Comparison of ENCODE assay signal across 29 cellular contexts in genomic region chr1:236085545-236086159, GRCh38.
"Had no signal": no experiment of that assay in that cellular context is flagged by ENCODE, and none has a peak within 500 bp of the region (broad histone marks: within the 10 kb centered on the region; RNA-seq: fewer than 3 reads in every experiment).

No MANE protein-coding gene starts in this region.

- H3K27me3 ChIP-seq: esophagus muscularis mucosa, foreskin keratinocyte, heart right ventricle, stomach, thyroid gland had no signal

- H3K9me3 Mint-ChIP-seq: activated CD4-positive, alpha-beta memory T cell treated with anti-CD3 and anti-CD28 coated beads, Interleukin-2, amount 10 ng/mL, durations not matched to agents 7 days and 5 days; activated CD4-positive, alpha-beta T cell treated with anti-CD3 and anti-CD28 coated beads, Interleukin-2, amount 10 ng/mL, durations not matched to agents 7 days and 5 days; activated T-cell treated with anti-CD3 and anti-CD28 coated beads, Interleukin-2, amount 50 U/mL, for 24 hours; dendritic cell treated with granulocyte-macrophage colony-stimulating factor and Interleukin-4, amounts not matched to agents 40 ng/mL and 50 ng/mL, for 4 days had no signal

- ATAC-seq: activated T-helper 17 cell treated with anti-CD3 and anti-CD28 coated beads, Interleukin-2, amount 50 U/mL, for 72 hours; foreskin keratinocyte; heart right ventricle; sciatic nerve; stimulated activated naive B cell treated with anti-CD40 and anti-IgM and Interleukin-4, amounts not matched to agents 10 μg/mL and 1 μg/mL and 100 μg/mL, for 72 hours had no signal

- H3K4me3 ChIP-seq: esophagus muscularis mucosa, heart right ventricle, skin epidermis, stomach, thyroid gland had no signal

- H3K27ac ChIP-seq: esophagus muscularis mucosa, foreskin keratinocyte, heart right ventricle, neutrophil, skin epidermis, stomach, thyroid gland, WERI-Rb-1 had no signal

- H3K4me1 Mint-ChIP-seq: stimulated activated naive B cell treated with anti-CD40 and anti-IgM and Interleukin-4, amounts not matched to agents 10 μg/mL and 1 μg/mL and 100 μg/mL, for 72 hours had no signal

- H3K36me3 ChIP-seq: esophagus muscularis mucosa, heart right ventricle, neutrophil, stomach, thyroid gland, WERI-Rb-1 had no signal

- H3K4me3 Mint-ChIP-seq: activated CD4-positive, alpha-beta memory T cell treated with anti-CD3 and anti-CD28 coated beads, Interleukin-2, amount 10 ng/mL, durations not matched to agents 7 days and 5 days; activated CD4-positive, alpha-beta T cell treated with anti-CD3 and anti-CD28 coated beads, Interleukin-2, amount 10 ng/mL, durations not matched to agents 7 days and 5 days; activated T-cell treated with anti-CD3 and anti-CD28 coated beads, Interleukin-2, amount 50 U/mL, for 24 hours; activated T-helper 17 cell treated with anti-CD3 and anti-CD28 coated beads, Interleukin-2, amount 50 U/mL, for 72 hours; dendritic cell treated with granulocyte-macrophage colony-stimulating factor and Interleukin-4, amounts not matched to agents 40 ng/mL and 50 ng/mL, for 4 days; endodermal cell; nephron; stimulated activated naive B cell treated with anti-CD40 and anti-IgM and Interleukin-4, amounts not matched to agents 10 μg/mL and 1 μg/mL and 100 μg/mL, for 72 hours; T-helper 1 cell treated with Interleukin-12 subunit alpha and Interleukin-12 subunit beta and Interleukin-4 antibody, amounts not matched to agents 30 μg/mL and 1 μg/mL, for 36 hours had no signal

- H3K9me3 ChIP-seq: esophagus muscularis mucosa, neutrophil, stomach, thyroid gland had no signal

- DNase-seq: activated CD4-positive, alpha-beta memory T cell treated with anti-CD3 and anti-CD28 coated beads, Interleukin-2, amount 10 ng/mL, durations not matched to agents 7 days and 5 days; activated CD4-positive, alpha-beta T cell treated with anti-CD3 and anti-CD28 coated beads, Interleukin-2, amount 10 ng/mL, durations not matched to agents 7 days and 5 days; activated CD4-positive, CD25-positive, alpha-beta regulatory T cell treated with anti-CD3 and anti-CD28 coated beads, Interleukin-2, amount 50 U/mL, for 72 hours; activated CD8-positive, alpha-beta memory T cell treated with anti-CD3 and anti-CD28 coated beads, Interleukin-2, amount 50 U/mL, for 48 hours; activated gamma-delta T cell treated with Interleukin-2 at 50 U/mL for 16 hours; activated naive CD4-positive, alpha-beta T cell treated with anti-CD3 and anti-CD28 coated beads, Interleukin-2, amount 50 U/mL, for 16 hours; activated T-cell treated with anti-CD3 and anti-CD28 coated beads, Interleukin-2, amount 50 U/mL, for 24 hours; amniotic stem cell; central memory CD4-positive, alpha-beta T cell; endodermal cell; foreskin keratinocyte; heart right ventricle; stimulated activated CD4-positive, alpha-beta T cell treated with anti-CD3 and anti-CD28 coated beads, Interleukin-12 subunit alpha, Interleukin-12 subunit beta, amount 100 ng/mL, for 4 hours; stimulated activated CD4-positive, alpha-beta T cell treated with anti-CD3 and anti-CD28 coated beads, Interleukin-4, amount 100 ng/mL, for 1 hour; stimulated activated naive B cell treated with anti-CD40 and anti-IgM and Interleukin-4, amounts not matched to agents 10 μg/mL and 1 μg/mL and 100 μg/mL, for 72 hours; stomach; T1000; thyroid gland; WERI-Rb-1 had no signal

- H3K27ac Mint-ChIP-seq: activated CD4-positive, alpha-beta memory T cell treated with anti-CD3 and anti-CD28 coated beads, Interleukin-2, amount 10 ng/mL, durations not matched to agents 7 days and 5 days; activated CD4-positive, alpha-beta T cell treated with anti-CD3 and anti-CD28 coated beads, Interleukin-2, amount 10 ng/mL, durations not matched to agents 7 days and 5 days; activated T-cell treated with anti-CD3 and anti-CD28 coated beads, Interleukin-2, amount 50 U/mL, for 24 hours; activated T-helper 17 cell treated with anti-CD3 and anti-CD28 coated beads, Interleukin-2, amount 50 U/mL, for 72 hours; dendritic cell treated with granulocyte-macrophage colony-stimulating factor and Interleukin-4, amounts not matched to agents 40 ng/mL and 50 ng/mL, for 4 days; endodermal cell; nephron; progenitor cell of endocrine pancreas; stimulated activated naive B cell treated with anti-CD40 and anti-IgM and Interleukin-4, amounts not matched to agents 10 μg/mL and 1 μg/mL and 100 μg/mL, for 72 hours; T-helper 1 cell treated with Interleukin-12 subunit alpha and Interleukin-12 subunit beta and Interleukin-4 antibody, amounts not matched to agents 30 μg/mL and 1 μg/mL, for 36 hours had no signal

- FAIRE-seq: astrocyte had no signal

- H3K27me3 Mint-ChIP-seq: activated CD4-positive, alpha-beta memory T cell treated with anti-CD3 and anti-CD28 coated beads, Interleukin-2, amount 10 ng/mL, durations not matched to agents 7 days and 5 days had no signal
